9 cellular contexts compared by ENCODE assay signal in the genomic region with DNA sequence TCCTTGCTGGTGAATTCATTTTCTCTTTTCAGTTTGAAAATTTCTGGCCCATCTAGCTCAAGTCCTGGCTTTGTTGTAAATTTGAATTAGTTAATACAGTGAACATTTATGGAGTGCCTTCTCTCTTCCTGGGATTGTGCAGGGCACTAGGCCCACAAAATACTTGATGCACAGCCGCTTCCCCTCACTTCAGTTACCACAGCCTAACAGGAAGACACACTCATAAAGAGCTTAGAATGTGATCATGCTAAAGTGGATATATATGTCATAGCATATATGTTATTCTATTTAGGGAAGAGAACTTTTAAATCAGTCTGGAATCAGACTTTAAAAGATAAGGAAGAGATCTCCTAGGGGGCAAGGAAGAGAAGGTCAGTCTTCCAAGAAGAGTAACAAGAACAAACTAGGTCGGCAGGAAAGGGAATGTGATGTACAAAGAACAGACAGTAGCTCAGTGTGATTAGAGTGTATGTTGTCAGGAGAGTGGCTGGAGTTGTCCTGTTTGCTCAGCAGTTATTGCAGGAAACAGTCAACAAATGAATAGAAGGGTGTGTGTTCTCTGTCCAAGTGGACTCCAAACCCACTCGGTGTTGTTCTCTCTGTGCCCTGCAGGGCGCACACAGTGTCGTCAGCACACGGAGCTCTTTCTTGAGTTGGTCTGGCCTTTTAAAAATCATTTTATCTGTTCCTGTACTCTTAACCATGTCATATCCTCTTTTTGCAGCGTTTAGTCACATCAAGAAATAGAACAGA.
DNase-seq lines count a peak whose midpoint lies in the region; ATAC-seq and TF ChIP-seq lines count a peak whose summit lies in the region.
"Had no signal": no experiment of that assay in that cellular context is flagged by ENCODE, and none has a peak within 500 bp of the region (broad histone marks: within the 10 kb centered on the region; RNA-seq: fewer than 3 reads in every experiment).

No MANE protein-coding gene starts in this region.

- H3K9ac ChIP-seq in HCT116 (ENCODE audit: low read length) = no peak overlapping the region

- POLR2A ChIA-PET in HCT116 (lab: Charles Lee) = no interaction called here

- H3K27me3 ChIP-seq in HCT116 (ENCODE audit: insufficient read depth, low read length) = no peaks in the 10 kb centered on the region
- no peaks in the 10 kb centered on the region for H3K27me3 ChIP-seq in gastroesophageal sphincter
- H3K27me3 ChIP-seq in ascending aorta = no peaks in the 10 kb centered on the region
- H3K27me3 ChIP-seq: SJSA1 had no signal

- H2AFZ ChIP-seq in HCT116 (ENCODE audit: low read depth, low read length, poor library complexity, severe bottlenecking) = no peak overlapping the region

- no peak overlapping the region for H3K4me2 ChIP-seq in HCT116 (ENCODE audit: low read length)

- H3K4me1 ChIP-seq in HCT116 (ENCODE audit: control insufficient read depth in 1 of 2, insufficient read depth in 2 of 2, low read length in 2 of 2) (peaks cover 8 to 26% of the 10 kb centered on the region in 2 experiments), gastroesophageal sphincter (peaks cover 0 to 58% (median 0%) of the 10 kb centered on the region in 3 donors), ascending aorta (no peaks in the 10 kb centered on the region)

- TF ChIP-seq POLR2A in HCT116 (IDR thresholded peaks at IDR 0.05; ENCODE audit: borderline replicate concordance, extremely low read depth, insufficient read depth, insufficient read length) = no peak
- TF ChIP-seq POLR2A in gastroesophageal sphincter (IDR thresholded peaks at IDR 0.05) = no peak

- H3K36me3 ChIP-seq in HCT116 (ENCODE audit: control insufficient read depth in 1 of 2, insufficient read depth in 2 of 2, low read length in 2 of 2) (no peaks in the 10 kb centered on the region), gastroesophageal sphincter (peaks cover 0 to 39% of the 10 kb centered on the region in 2 donors), ascending aorta (peaks cover 10 to 25% of the 10 kb centered on the region in 2 donors)

- no peak for DNase-seq in HCT116 (ENCODE audit: low read depth, low spot score)
- DNase-seq in RKO (ENCODE audit: low spot score) = peak; percentile 8
- no peak for DNase-seq in sciatic nerve (ENCODE audit: low spot score)
- DNase-seq in dedifferentiated amniotic fluid mesenchymal stem cell (ENCODE audit: extremely low spot score) = no peak
- DNase-seq in ascending aorta (ENCODE audit: low spot score in 2 of 2) = no peak
- DNase-seq: NCI-H1694 had no signal

- H3K9me3 ChIP-seq in HCT116 (ENCODE audit: control insufficient read depth in 1 of 2, insufficient read depth in 1 of 2, low read depth in 1 of 2, low read length in 2 of 2) (no peaks in the 10 kb centered on the region), gastroesophageal sphincter (no peaks in the 10 kb centered on the region), ascending aorta (no peaks in the 10 kb centered on the region)
- H3K9me3 ChIP-seq: SJSA1 had no signal

- H3K4me3 ChIP-seq in HCT116 (replicated peaks in 1 of 2; ENCODE audit: low read depth in 1 of 2, low read length in 2 of 2) = no peak overlapping the region
- H3K4me3 ChIP-seq in gastroesophageal sphincter = no peak overlapping the region
- no peak overlapping the region for H3K4me3 ChIP-seq in ascending aorta
- H3K4me3 ChIP-seq: SJSA1 had no signal

- no peak for TF ChIP-seq EP300 in gastroesophageal sphincter (IDR thresholded peaks at IDR 0.05)

- RAD21 ChIA-PET in HCT116 (lab: Charles Lee; ENCODE audit: low non-redundant PET in 1 of 2, low total read pairs in 2 of 2, uncharacterized antibody in 2 of 2, unreplicated experiment in 2 of 2) = no interaction called here

- no peak for TF ChIP-seq RAD21 in HCT116 (IDR thresholded peaks at IDR 0.05; ENCODE audit: low read depth)

- H3K9me2 ChIP-seq in HCT116 (ENCODE audit: insufficient read depth) = 0 out of 2 replicates have a peak, but pooled peaks cover 7% of the 10 kb centered on the region

- H3K79me2 ChIP-seq in HCT116 (ENCODE audit: insufficient read depth, low read length) = no peaks in the 10 kb centered on the region

- TF ChIP-seq CTCF in HCT116 (IDR thresholded peaks at IDR 0.05 in 2 of 3, conservative IDR thresholded peaks at IDR 0.05 in 1 of 3; ENCODE audit: borderline replicate concordance in 1 of 3, insufficient read depth in 1 of 3, low read depth in 2 of 3, low read length in 2 of 3) = peak in 2 of 3 experiments; percentile 45 to 54; a peak in 4 of 6 replicates
- TF ChIP-seq CTCF in gastroesophageal sphincter (IDR thresholded peaks at IDR 0.05) = peak in 3 of 4 experiments; percentile 22 to 27 (median 24)
- no peak for TF ChIP-seq CTCF in ascending aorta (IDR thresholded peaks at IDR 0.05)

- no peak overlapping the region for H3K27ac ChIP-seq in HCT116 (ENCODE audit: low read depth, low read length)
- H3K27ac ChIP-seq in gastroesophageal sphincter = peak overlapping the region in 3 of 4 donors; percentile 1 to 28 (median 25)
- H3K27ac ChIP-seq in ascending aorta = no peak overlapping the region
- H3K27ac ChIP-seq: SJSA1 had no signal

- no TSS peak for BruUV-seq in HCT116 (replicated peaks; lab: Mats Ljungman, UMichigan)

- intact Hi-C loops in HCT116 (cut with micrococcal nuclease) (no loop called here), sciatic nerve (cut with DNase I) (no loop called here), ascending aorta (cut with DNase I) (no loop called here)

- CTCF ChIA-PET in HCT116 (lab: Charles Lee) = interaction anchor here (1.4 kb wide), 1 partner anchor 9 kb away, joined by 3 read pairs; no protein-coding TSS in a partner anchor

- H4K20me1 ChIP-seq in HCT116 (ENCODE audit: insufficient read depth) = no peaks in the 10 kb centered on the region

- peak; percentile 89 for ATAC-seq in HCT116
- no peak for ATAC-seq in gastroesophageal sphincter
- ATAC-seq in sciatic nerve = peak; percentile 51
- no peak for ATAC-seq in HG03342 (IDR thresholded peaks at IDR 0.05; ENCODE audit: unreplicated experiment)

- WGBS in gastroesophageal sphincter (ENCODE audit: low coverage in 1 of 2), 2 donors = 59 to 66% methylated on average over 5 to 7 of the region's 7 CpGs

TF ChIP-seq in HCT116, 20 proteins besides CTCF, POLR2A, EP300 and RAD21:
- no peak for TF ChIP-seq JUND (IDR thresholded peaks at IDR 0.05)
- no peak for TF ChIP-seq SIN3A (IDR thresholded peaks at IDR 0.05; ENCODE audit: low read depth)
- no peak for TF ChIP-seq EGR1 (IDR thresholded peaks at IDR 0.05; ENCODE audit: low read depth)
- TF ChIP-seq, protein P1, sequence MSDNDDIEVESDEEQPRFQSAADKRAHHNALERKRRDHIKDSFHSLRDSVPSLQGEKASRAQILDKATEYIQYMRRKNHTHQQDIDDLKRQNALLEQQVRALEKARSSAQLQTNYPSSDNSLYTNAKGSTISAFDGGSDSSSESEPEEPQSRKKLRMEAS (IDR thresholded peaks at IDR 0.05) = no peak
- no peak for TF ChIP-seq SP1 (IDR thresholded peaks at IDR 0.05; ENCODE audit: low read depth)
- TF ChIP-seq FOSL1 (IDR thresholded peaks at IDR 0.05; ENCODE audit: low read depth) = no peak
- TF ChIP-seq, protein P2, sequence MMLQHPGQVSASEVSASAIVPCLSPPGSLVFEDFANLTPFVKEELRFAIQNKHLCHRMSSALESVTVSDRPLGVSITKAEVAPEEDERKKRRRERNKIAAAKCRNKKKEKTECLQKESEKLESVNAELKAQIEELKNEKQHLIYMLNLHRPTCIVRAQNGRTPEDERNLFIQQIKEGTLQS (IDR thresholded peaks at IDR 0.05) = no peak
- no peak for TF ChIP-seq EZH2phosphoT487 (IDR thresholded peaks at IDR 0.05; ENCODE audit: borderline replicate concordance)
- no peak for TF ChIP-seq ELF1 (IDR thresholded peaks at IDR 0.05; ENCODE audit: borderline replicate concordance, low read depth)
- TF ChIP-seq SRF (IDR thresholded peaks at IDR 0.05; ENCODE audit: low read depth) = no peak
- TF ChIP-seq CEBPB (IDR thresholded peaks at IDR 0.05; ENCODE audit: low read depth) = no peak
- TF ChIP-seq ZNF274 (IDR thresholded peaks at IDR 0.05; ENCODE audit: low read depth, low read length) = no peak
- TF ChIP-seq, protein P3, sequence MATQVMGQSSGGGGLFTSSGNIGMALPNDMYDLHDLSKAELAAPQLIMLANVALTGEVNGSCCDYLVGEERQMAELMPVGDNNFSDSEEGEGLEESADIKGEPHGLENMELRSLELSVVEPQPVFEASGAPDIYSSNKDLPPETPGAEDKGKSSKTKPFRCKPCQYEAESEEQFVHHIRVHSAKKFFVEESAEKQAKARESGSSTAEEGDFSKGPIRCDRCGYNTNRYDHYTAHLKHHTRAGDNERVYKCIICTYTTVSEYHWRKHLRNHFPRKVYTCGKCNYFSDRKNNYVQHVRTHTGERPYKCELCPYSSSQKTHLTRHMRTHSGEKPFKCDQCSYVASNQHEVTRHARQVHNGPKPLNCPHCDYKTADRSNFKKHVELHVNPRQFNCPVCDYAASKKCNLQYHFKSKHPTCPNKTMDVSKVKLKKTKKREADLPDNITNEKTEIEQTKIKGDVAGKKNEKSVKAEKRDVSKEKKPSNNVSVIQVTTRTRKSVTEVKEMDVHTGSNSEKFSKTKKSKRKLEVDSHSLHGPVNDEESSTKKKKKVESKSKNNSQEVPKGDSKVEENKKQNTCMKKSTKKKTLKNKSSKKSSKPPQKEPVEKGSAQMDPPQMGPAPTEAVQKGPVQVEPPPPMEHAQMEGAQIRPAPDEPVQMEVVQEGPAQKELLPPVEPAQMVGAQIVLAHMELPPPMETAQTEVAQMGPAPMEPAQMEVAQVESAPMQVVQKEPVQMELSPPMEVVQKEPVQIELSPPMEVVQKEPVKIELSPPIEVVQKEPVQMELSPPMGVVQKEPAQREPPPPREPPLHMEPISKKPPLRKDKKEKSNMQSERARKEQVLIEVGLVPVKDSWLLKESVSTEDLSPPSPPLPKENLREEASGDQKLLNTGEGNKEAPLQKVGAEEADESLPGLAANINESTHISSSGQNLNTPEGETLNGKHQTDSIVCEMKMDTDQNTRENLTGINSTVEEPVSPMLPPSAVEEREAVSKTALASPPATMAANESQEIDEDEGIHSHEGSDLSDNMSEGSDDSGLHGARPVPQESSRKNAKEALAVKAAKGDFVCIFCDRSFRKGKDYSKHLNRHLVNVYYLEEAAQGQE (IDR thresholded peaks at IDR 0.05; ENCODE audit: low read depth) = no peak
- no peak for TF ChIP-seq YY1 (IDR thresholded peaks at IDR 0.05; ENCODE audit: extremely low read depth, insufficient replicate concordance, low read depth, low read length)

Comparison
In these comparisons a context has a peak if more than half of its experiments do, and no peak if none do; other contexts are left out.
1. ATAC-seq: peak in HCT116 (single experiment) and sciatic nerve (single experiment); none in gastroesophageal sphincter (single experiment) and HG03342 (single experiment).
2. H3K27ac ChIP-seq: peak in gastroesophageal sphincter (3 of 4); none in HCT116 (single experiment) and ascending aorta (0 of 2).
3. CTCF ChIP-seq: peak in HCT116 (2 of 3) and gastroesophageal sphincter (3 of 4); none in ascending aorta (0 of 3).